1 cellular context compared by ENCODE assay signal in genomic region chr2:74958277-74959105, GRCh38.
TF ChIP-seq lines count a peak whose summit lies in the region.

A gene with protein sequence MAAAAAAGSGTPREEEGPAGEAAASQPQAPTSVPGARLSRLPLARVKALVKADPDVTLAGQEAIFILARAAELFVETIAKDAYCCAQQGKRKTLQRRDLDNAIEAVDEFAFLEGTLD (plus strand): TSS chr2:74958643. CDS start chr2:74958680, 37 bp downstream.

TF ChIP-seq in HEK293, 187 proteins besides CTCF, POLR2A, EP300 and RAD21 (continued from another document and continues in another):
- TF ChIP-seq, protein P1, sequence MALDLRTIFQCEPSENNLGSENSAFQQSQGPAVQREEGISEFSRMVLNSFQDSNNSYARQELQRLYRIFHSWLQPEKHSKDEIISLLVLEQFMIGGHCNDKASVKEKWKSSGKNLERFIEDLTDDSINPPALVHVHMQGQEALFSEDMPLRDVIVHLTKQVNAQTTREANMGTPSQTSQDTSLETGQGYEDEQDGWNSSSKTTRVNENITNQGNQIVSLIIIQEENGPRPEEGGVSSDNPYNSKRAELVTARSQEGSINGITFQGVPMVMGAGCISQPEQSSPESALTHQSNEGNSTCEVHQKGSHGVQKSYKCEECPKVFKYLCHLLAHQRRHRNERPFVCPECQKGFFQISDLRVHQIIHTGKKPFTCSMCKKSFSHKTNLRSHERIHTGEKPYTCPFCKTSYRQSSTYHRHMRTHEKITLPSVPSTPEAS (tag by site-specific recombination; IDR thresholded peaks at IDR 0.05), result no peak
- TF ChIP-seq ZNF514 (tag by site-specific recombination; IDR thresholded peaks at IDR 0.05) (no peak), ZNF148 (tag by site-specific recombination; IDR thresholded peaks at IDR 0.05; ENCODE audit: borderline replicate concordance) (no peak), GLI4 (tag by site-specific recombination; IDR thresholded peaks at IDR 0.05) (no peak), ZNF311 (tag by site-specific recombination; IDR thresholded peaks at IDR 0.05; ENCODE audit: borderline replicate concordance) (no peak), SP7 (tag by site-specific recombination; IDR thresholded peaks at IDR 0.05) (peak; percentile 74; the same call in 1 of the 2 replicates), REPIN1 (tag by site-specific recombination; IDR thresholded peaks at IDR 0.05; ENCODE audit: low read depth) (no peak), ZNF544 (tag by site-specific recombination; IDR thresholded peaks at IDR 0.05) (no peak), AEBP2 (tag by site-specific recombination; IDR thresholded peaks at IDR 0.05; ENCODE audit: borderline replicate concordance) (no peak), ZNF132 (tag by site-specific recombination; IDR thresholded peaks at IDR 0.05; ENCODE audit: borderline replicate concordance) (no peak), ZNF169 (tag by site-specific recombination; IDR thresholded peaks at IDR 0.05) (no peak), ZXDB (tag by site-specific recombination; IDR thresholded peaks at IDR 0.05) (peak; percentile 64), ZNF223 (tag by site-specific recombination; IDR thresholded peaks at IDR 0.05) (no peak), ZNF2 (tag by site-specific recombination; IDR thresholded peaks at IDR 0.05) (no peak), ZNF521 (tag by site-specific recombination; IDR thresholded peaks at IDR 0.05) (no peak), ZNF707 (tag by site-specific recombination; IDR thresholded peaks at IDR 0.05) (no peak), ZNF830 (tag by site-specific recombination; IDR thresholded peaks at IDR 0.05; ENCODE audit: low read depth) (no peak), ZSCAN16 (tag by site-specific recombination; IDR thresholded peaks at IDR 0.05) (no peak), SP3 (tag by site-specific recombination; IDR thresholded peaks at IDR 0.05) (peak; percentile 91), GFI1B (tag by site-specific recombination; IDR thresholded peaks at IDR 0.05) (no peak), ZNF37A (tag by site-specific recombination; IDR thresholded peaks at IDR 0.05) (no peak), ZBTB21 (tag by site-specific recombination; IDR thresholded peaks at IDR 0.05) (no peak), ZBTB8A (tag by site-specific recombination; IDR thresholded peaks at IDR 0.05) (0 out of 2 replicates have a peak, but pooled peaks have one; percentile 46), ZNF596 (tag by site-specific recombination; IDR thresholded peaks at IDR 0.05) (no peak), ZNF24 (tag by site-specific recombination; IDR thresholded peaks at IDR 0.05) (no peak), GLIS2 (tag by site-specific recombination; IDR thresholded peaks at IDR 0.05) (peak; percentile 38; the same call in 1 of the 2 replicates), ZNF433 (tag by site-specific recombination; IDR thresholded peaks at IDR 0.05; ENCODE audit: low read depth) (no peak), ZEB2 (tag by site-specific recombination; IDR thresholded peaks at IDR 0.05) (peak; percentile 68), ZNF324 (tag by site-specific recombination; IDR thresholded peaks at IDR 0.05) (0 out of 2 replicates have a peak, but pooled peaks have one; percentile 48), ZNF664 (tag by site-specific recombination; IDR thresholded peaks at IDR 0.05) (no peak), SCRT1 (tag by site-specific recombination; IDR thresholded peaks at IDR 0.05; ENCODE audit: borderline replicate concordance) (no peak), ZNF580 (tag by site-specific recombination; IDR thresholded peaks at IDR 0.05) (no peak), KLF9 (tag by site-specific recombination; IDR thresholded peaks at IDR 0.05; ENCODE audit: low read depth) (peak; percentile 74), GLIS1 (tag by site-specific recombination; IDR thresholded peaks at IDR 0.05) (peak; percentile 53; the same call in 1 of the 2 replicates), SALL2 (tag by site-specific recombination; IDR thresholded peaks at IDR 0.05; ENCODE audit: borderline replicate concordance) (no peak), ZBTB20 (tag by site-specific recombination; IDR thresholded peaks at IDR 0.05) (peak; percentile 49; the same call in 1 of the 2 replicates), ZNF658 (tag by site-specific recombination; IDR thresholded peaks at IDR 0.05) (no peak), ZNF16 (tag by site-specific recombination; IDR thresholded peaks at IDR 0.05; ENCODE audit: low read depth) (no peak), ZNF549 (tag by site-specific recombination; IDR thresholded peaks at IDR 0.05) (no peak), IKZF3 (tag by site-specific recombination; IDR thresholded peaks at IDR 0.05) (no peak), ZNF354C (tag by site-specific recombination; IDR thresholded peaks at IDR 0.05; ENCODE audit: borderline replicate concordance, low read depth) (no peak), ZNF654 (tag by site-specific recombination; IDR thresholded peaks at IDR 0.05; ENCODE audit: low read depth) (no peak), ZNF248 (tag by site-specific recombination; IDR thresholded peaks at IDR 0.05) (no peak), ZNF776 (tag by site-specific recombination; IDR thresholded peaks at IDR 0.05; ENCODE audit: borderline replicate concordance) (no peak), HOXD13 (CRISPR knock-in tag; IDR thresholded peaks at IDR 0.05; ENCODE audit: borderline replicate concordance) (no peak)
- TF ChIP-seq, protein P2, sequence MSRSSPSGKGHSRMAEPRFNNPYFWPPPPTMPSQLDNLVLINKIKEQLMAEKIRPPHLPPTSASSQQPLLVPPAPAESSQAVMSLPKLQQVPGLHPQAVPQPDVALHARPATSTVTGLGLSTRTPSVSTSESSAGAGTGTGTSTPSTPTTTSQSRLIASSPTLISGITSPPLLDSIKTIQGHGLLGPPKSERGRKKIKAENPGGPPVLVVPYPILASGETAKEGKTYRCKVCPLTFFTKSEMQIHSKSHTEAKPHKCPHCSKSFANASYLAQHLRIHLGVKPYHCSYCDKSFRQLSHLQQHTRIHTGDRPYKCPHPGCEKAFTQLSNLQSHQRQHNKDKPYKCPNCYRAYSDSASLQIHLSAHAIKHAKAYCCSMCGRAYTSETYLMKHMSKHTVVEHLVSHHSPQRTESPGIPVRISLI (tag by site-specific recombination; IDR thresholded peaks at IDR 0.05), result no peak
- TF ChIP-seq, protein P3, sequence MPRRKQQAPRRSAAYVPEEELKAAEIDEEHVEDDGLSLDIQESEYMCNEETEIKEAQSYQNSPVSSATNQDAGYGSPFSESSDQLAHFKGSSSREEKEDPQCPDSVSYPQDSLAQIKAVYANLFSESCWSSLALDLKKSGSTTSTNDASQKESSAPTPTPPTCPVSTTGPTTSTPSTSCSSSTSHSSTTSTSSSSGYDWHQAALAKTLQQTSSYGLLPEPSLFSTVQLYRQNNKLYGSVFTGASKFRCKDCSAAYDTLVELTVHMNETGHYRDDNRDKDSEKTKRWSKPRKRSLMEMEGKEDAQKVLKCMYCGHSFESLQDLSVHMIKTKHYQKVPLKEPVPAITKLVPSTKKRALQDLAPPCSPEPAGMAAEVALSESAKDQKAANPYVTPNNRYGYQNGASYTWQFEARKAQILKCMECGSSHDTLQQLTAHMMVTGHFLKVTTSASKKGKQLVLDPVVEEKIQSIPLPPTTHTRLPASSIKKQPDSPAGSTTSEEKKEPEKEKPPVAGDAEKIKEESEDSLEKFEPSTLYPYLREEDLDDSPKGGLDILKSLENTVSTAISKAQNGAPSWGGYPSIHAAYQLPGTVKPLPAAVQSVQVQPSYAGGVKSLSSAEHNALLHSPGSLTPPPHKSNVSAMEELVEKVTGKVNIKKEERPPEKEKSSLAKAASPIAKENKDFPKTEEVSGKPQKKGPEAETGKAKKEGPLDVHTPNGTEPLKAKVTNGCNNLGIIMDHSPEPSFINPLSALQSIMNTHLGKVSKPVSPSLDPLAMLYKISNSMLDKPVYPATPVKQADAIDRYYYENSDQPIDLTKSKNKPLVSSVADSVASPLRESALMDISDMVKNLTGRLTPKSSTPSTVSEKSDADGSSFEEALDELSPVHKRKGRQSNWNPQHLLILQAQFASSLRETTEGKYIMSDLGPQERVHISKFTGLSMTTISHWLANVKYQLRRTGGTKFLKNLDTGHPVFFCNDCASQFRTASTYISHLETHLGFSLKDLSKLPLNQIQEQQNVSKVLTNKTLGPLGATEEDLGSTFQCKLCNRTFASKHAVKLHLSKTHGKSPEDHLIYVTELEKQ (tag by site-specific recombination; IDR thresholded peaks at IDR 0.05; ENCODE audit: borderline replicate concordance), result no peak
- TF ChIP-seq, protein P4, sequence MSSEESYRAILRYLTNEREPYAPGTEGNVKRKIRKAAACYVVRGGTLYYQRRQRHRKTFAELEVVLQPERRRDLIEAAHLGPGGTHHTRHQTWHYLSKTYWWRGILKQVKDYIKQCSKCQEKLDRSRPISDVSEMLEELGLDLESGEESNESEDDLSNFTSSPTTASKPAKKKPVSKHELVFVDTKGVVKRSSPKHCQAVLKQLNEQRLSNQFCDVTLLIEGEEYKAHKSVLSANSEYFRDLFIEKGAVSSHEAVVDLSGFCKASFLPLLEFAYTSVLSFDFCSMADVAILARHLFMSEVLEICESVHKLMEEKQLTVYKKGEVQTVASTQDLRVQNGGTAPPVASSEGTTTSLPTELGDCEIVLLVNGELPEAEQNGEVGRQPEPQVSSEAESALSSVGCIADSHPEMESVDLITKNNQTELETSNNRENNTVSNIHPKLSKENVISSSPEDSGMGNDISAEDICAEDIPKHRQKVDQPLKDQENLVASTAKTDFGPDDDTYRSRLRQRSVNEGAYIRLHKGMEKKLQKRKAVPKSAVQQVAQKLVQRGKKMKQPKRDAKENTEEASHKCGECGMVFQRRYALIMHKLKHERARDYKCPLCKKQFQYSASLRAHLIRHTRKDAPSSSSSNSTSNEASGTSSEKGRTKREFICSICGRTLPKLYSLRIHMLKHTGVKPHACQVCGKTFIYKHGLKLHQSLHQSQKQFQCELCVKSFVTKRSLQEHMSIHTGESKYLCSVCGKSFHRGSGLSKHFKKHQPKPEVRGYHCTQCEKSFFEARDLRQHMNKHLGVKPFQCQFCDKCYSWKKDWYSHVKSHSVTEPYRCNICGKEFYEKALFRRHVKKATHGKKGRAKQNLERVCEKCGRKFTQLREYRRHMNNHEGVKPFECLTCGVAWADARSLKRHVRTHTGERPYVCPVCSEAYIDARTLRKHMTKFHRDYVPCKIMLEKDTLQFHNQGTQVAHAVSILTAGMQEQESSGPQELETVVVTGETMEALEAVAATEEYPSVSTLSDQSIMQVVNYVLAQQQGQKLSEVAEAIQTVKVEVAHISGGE (tag by site-specific recombination; conservative IDR thresholded peaks at IDR 0.05; ENCODE audit: low read depth), result 0 out of 2 replicates have a peak, but pooled peaks have one; percentile 16
- TF ChIP-seq, protein P5, sequence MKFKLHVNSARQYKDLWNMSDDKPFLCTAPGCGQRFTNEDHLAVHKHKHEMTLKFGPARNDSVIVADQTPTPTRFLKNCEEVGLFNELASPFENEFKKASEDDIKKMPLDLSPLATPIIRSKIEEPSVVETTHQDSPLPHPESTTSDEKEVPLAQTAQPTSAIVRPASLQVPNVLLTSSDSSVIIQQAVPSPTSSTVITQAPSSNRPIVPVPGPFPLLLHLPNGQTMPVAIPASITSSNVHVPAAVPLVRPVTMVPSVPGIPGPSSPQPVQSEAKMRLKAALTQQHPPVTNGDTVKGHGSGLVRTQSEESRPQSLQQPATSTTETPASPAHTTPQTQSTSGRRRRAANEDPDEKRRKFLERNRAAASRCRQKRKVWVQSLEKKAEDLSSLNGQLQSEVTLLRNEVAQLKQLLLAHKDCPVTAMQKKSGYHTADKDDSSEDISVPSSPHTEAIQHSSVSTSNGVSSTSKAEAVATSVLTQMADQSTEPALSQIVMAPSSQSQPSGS (tag by site-specific recombination; IDR thresholded peaks at IDR 0.05; ENCODE audit: low read depth), result no peak
- TF ChIP-seq, protein P6, sequence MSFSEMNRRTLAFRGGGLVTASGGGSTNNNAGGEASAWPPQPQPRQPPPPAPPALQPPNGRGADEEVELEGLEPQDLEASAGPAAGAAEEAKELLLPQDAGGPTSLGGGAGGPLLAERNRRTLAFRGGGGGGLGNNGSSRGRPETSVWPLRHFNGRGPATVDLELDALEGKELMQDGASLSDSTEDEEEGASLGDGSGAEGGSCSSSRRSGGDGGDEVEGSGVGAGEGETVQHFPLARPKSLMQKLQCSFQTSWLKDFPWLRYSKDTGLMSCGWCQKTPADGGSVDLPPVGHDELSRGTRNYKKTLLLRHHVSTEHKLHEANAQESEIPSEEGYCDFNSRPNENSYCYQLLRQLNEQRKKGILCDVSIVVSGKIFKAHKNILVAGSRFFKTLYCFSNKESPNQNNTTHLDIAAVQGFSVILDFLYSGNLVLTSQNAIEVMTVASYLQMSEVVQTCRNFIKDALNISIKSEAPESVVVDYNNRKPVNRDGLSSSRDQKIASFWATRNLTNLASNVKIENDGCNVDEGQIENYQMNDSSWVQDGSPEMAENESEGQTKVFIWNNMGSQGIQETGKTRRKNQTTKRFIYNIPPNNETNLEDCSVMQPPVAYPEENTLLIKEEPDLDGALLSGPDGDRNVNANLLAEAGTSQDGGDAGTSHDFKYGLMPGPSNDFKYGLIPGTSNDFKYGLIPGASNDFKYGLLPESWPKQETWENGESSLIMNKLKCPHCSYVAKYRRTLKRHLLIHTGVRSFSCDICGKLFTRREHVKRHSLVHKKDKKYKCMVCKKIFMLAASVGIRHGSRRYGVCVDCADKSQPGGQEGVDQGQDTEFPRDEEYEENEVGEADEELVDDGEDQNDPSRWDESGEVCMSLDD (tag by site-specific recombination; IDR thresholded peaks at IDR 0.05), result no peak
